ENCODE assay signal across 17 cellular contexts in the genomic region with DNA sequence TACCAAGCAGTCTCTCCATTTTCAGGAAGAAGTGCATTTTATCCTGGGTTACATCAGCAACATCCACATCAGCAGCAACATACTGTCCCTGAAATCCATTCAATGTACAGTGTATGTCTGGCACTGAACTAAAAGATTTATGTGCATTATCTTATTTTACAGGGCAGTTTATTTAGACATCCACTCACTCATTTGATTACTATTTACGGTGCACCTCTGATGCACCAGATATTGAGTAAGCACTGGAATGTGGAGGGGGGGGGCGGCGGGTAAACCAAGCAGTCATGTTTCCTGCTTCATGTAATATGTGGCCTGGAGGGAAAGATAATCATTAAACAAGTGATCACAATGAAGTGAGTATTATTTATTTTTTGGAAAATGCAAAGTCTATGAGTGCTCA.
DNase-seq lines count a peak whose midpoint lies in the region; ATAC-seq, FAIRE-seq and TF ChIP-seq lines count a peak whose summit lies in the region.
"Had no signal": no experiment of that assay in that cellular context is flagged by ENCODE, and none has a peak within 500 bp of the region (broad histone marks: within the 10 kb centered on the region; RNA-seq: fewer than 3 reads in every experiment).

No MANE protein-coding gene starts in this region.

- H3K27me3 ChIP-seq in bronchial epithelial cell (ENCODE audit: control insufficient read depth, insufficient read depth, low read length) = no peaks in the 10 kb centered on the region

- in situ Hi-C loops in Caki2 (cut with HindIII; ENCODE audit: low pct_unique_long_range_greater_than_20kb, low sequenced_read_pairs) = no loop called here

- intact Hi-C loops in sciatic nerve (cut with DNase I) = no loop called here

- no peak for ATAC-seq in sciatic nerve
- no peak for ATAC-seq in HG03280 (IDR thresholded peaks at IDR 0.05; ENCODE audit: unreplicated experiment)
- ATAC-seq: GM23338, HepG2 had no signal

- no peak for TF ChIP-seq CTCF in bronchial epithelial cell (IDR thresholded peaks at IDR 0.05; ENCODE audit: insufficient read depth, low read length, severe bottlenecking)

- peak; percentile 74 for DNase-seq in Caki2 (ENCODE audit: low read depth)
- peak; percentile 3 for DNase-seq in HTR-8/SVneo (ENCODE audit: insufficient read length, low spot score)
- DNase-seq in bronchial epithelial cell (ENCODE audit: low read depth) = peak; percentile 63
- peak; percentile 67 for DNase-seq in kidney tubule cell (ENCODE audit: low spot score)
- DNase-seq in sciatic nerve (ENCODE audit: low spot score) = no peak
- DNase-seq in activated CD4-positive, alpha-beta T cell treated with anti-CD3 and anti-CD28 coated beads, Interleukin-2, amount 50 U/mL, for 48 hours = no peak
- DNase-seq: DMS53, KG1, NCI-H1436, NCI-H2029 treated with DMSO at 0.1 percent for 48 hours, NCI-H2171 treated with DMSO at 0.1 percent for 48 hours, NCI-H748 treated with DMSO at 0.1 percent for 48 hours, OCI-M1 had no signal

- H3K36me3 ChIP-seq in bronchial epithelial cell (ENCODE audit: control insufficient read depth, insufficient read depth, low read length) = no peaks in the 10 kb centered on the region

- FAIRE-seq in HTR-8/SVneo (lab: Jason Lieb, UNC) (no peak), bronchial epithelial cell (lab: Jason Lieb, UNC) (no peak)
- FAIRE-seq: A204.1, HepG2 had no signal

- H3K4me3 ChIP-seq in bronchial epithelial cell (ENCODE audit: low read depth, low read length) = no peak overlapping the region
- H3K4me3 ChIP-seq: GM23338 had no signal

Comparison
In these comparisons a context has a peak if more than half of its experiments do, and no peak if none do; other contexts are left out.
1. DNase-seq: peak in Caki2 (single experiment), HTR-8/SVneo (single experiment), bronchial epithelial cell (single experiment) and kidney tubule cell (single experiment); none in sciatic nerve (single experiment) and activated CD4-positive, alpha-beta T cell treated with anti-CD3 and anti-CD28 coated beads, Interleukin-2, amount 50 U/mL, for 48 hours (0 of 2).